ENCODE assay signal across 8 cellular contexts in the genomic region with DNA sequence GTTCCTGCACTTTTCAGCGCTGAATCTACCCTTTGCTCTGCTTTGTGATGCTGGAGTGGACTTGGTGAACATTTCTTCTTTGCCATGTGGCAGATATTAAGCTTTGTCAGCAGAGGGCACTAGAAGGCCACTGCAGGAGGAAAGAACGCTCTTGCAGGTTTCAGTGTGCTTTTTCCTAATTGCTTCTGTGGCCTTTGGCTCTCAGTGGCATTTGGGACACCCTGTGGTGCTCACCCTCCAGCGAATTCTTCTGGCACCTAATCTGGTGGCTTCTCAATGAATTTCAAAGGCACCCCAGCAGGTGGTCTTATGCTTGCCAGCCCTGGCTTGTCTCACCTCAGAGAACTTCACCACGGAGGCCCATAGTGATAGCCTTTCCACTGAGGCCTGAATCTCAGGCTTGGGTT.
DNase-seq lines count a peak whose midpoint lies in the region; ATAC-seq and TF ChIP-seq lines count a peak whose summit lies in the region.

No MANE protein-coding gene starts in this region.

- H3K9me3 Mint-ChIP-seq in endodermal cell (peaks cover 19% of the 10 kb centered on the region), nephron (peaks cover 16% of the 10 kb centered on the region)

- H3K36me3 ChIP-seq in endodermal cell (ENCODE audit: control insufficient read depth, insufficient read depth, low read length), result no peaks in the 10 kb centered on the region

- H3K9me3 ChIP-seq in endodermal cell (ENCODE audit: control insufficient read depth, low read length), result peaks cover 21% of the 10 kb centered on the region

- peaks cover 3% of the 10 kb centered on the region for H3K27me3 Mint-ChIP-seq in endodermal cell (ENCODE audit: insufficient read depth)
- H3K27me3 Mint-ChIP-seq in nephron (ENCODE audit: low read depth), result peaks cover 28% of the 10 kb centered on the region

- H3K27ac ChIP-seq in 22Rv1, result no peak overlapping the region
- no peak overlapping the region for H3K27ac ChIP-seq in endodermal cell (ENCODE audit: low read depth, low read length)

- WGBS in endodermal cell (ENCODE audit: insufficient coverage in 1 of 2, insufficient read length in 1 of 2), 2 experiments, result 2 to 10% methylated on average over 3 to 4 of the region's 4 CpGs

- H3K4me1 Mint-ChIP-seq in endodermal cell (peaks cover 22% of the 10 kb centered on the region), nephron (no peaks in the 10 kb centered on the region)

- H3K4me1 ChIP-seq in endodermal cell (ENCODE audit: control insufficient read depth, insufficient read depth, low read length), result peaks cover 10% of the 10 kb centered on the region

- peak; percentile 77 for TF ChIP-seq CTCF in 22Rv1 (IDR thresholded peaks at IDR 0.05)
- peak; percentile 94 for TF ChIP-seq CTCF in endodermal cell (conservative IDR thresholded peaks at IDR 0.05)
- TF ChIP-seq CTCF in nephron (IDR thresholded peaks at IDR 0.05; ENCODE audit: unreplicated experiment in 3 of 3), result peak; percentile 64 to 71 (median 66)

- H3K36me3 Mint-ChIP-seq in endodermal cell (ENCODE audit: low read depth) (peaks cover 2% of the 10 kb centered on the region), nephron (ENCODE audit: low read depth) (peaks cover 7% of the 10 kb centered on the region)

- no peaks in the 10 kb centered on the region for H3K27me3 ChIP-seq in endodermal cell (ENCODE audit: control insufficient read depth, insufficient read depth, low read length, poor library complexity, severe bottlenecking)

- H3K4me3 Mint-ChIP-seq in endodermal cell (no peak overlapping the region), nephron (no peak overlapping the region)

- H3K27ac Mint-ChIP-seq in endodermal cell, result no peak overlapping the region
- H3K27ac Mint-ChIP-seq in nephron, result no peak overlapping the region

- H3K4me3 ChIP-seq in endodermal cell (ENCODE audit: low read length), result no peak overlapping the region

- ATAC-seq in GM21723 (IDR thresholded peaks at IDR 0.05; ENCODE audit: unreplicated experiment) (no peak), GM19452 (IDR thresholded peaks at IDR 0.05; ENCODE audit: unreplicated experiment) (no peak)

- peak; percentile 9 for DNase-seq in GF-D8 (lab: John Stamatoyannopoulos, UW)
- peak; percentile 87 for DNase-seq in NCI-H146 (lab: John Stamatoyannopoulos, UW)
- DNase-seq in T follicular helper cell (ENCODE audit: low read depth), result peak; percentile 1
- DNase-seq in endodermal cell, result peak; percentile 97

- no peak overlapping the region for H3K9ac ChIP-seq in endodermal cell (ENCODE audit: extremely low read depth, low read length, poor library complexity, severe bottlenecking)

Comparison
In these comparisons a context has a peak if more than half of its experiments do, and no peak if none do; other contexts are left out.
1. DNase-seq: peak in every context shown above with its lines; median percentile 97 in endodermal cell; 87 in NCI-H146; 9 in GF-D8; 1 in T follicular helper cell.